Comparison of ENCODE assay signal across 8 cellular contexts in the genomic region with DNA sequence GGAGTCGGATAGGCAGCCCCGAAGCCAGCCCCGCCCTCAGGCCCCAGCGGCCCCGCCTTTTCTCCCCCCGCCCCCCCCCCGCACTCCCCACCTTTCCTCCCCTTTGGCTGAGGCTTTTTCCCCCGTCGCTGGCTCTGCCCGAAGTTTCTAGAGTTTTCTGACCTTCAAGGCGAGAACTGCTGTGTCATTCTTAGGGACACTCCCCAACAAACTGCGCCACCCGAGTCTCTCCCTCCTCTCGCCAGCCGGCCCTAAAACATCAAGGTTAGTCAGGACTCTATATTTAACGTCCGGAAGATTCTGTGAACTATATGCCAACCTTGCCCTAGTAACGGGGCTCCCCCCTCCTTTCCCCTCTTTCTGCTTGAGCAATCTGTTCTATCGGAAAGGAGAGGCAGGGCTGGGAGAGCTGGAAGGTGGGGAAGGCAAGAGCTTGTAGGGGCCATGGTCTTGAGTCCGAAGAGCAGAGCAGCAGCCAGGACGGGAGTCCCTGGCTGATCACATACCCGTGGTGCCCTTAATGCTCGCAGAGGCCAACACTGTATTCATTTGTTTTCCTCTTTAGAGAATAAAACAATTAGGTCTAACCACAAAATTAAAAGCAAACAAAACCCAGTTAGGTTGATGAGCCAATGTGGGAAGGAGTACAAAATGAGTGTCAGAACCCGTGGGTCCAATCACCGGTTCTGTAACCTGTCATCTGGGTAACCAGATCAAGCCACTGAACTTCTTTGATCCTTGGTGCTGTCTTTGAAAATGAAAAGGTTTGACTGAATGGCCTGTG. TPM values are rescaled to one million over a fixed set of nuclear protein-coding genes. Genes with fewer than 3 reads are reported as not detected.
A peak's percentile ranks its signal among the peaks of the same experiment; 100 is the strongest.
DNase-seq lines count a peak whose midpoint lies in the region; ATAC-seq and TF ChIP-seq lines count a peak whose summit lies in the region.

No MANE protein-coding gene starts in this region.

- peak overlapping the region; percentile 42 for H3K4me3 ChIP-seq in SJSA1
- peak overlapping the region; percentile 80 to 96 for H3K4me3 ChIP-seq in neutrophil (ENCODE audit: low read depth in 1 of 2, low read length in 1 of 2)
- peak overlapping the region; percentile 59 for H3K4me3 ChIP-seq in upper lobe of right lung

- TF ChIP-seq CTCF in GM10266 (IDR thresholded peaks at IDR 0.05; ENCODE audit: control insufficient read depth, insufficient read depth, low read depth, missing control alignments): no peak
- TF ChIP-seq CTCF in neutrophil (IDR thresholded peaks at IDR 0.05): no peak
- TF ChIP-seq CTCF in upper lobe of right lung (IDR thresholded peaks at IDR 0.05): no peak

- intact Hi-C loops in head of caudate nucleus (cut with DNase I): no loop called here
- intact Hi-C loops in upper lobe of right lung (cut with DNase I): no loop called here

- DNase-seq in GM10266 (ENCODE audit: extremely low spot score) (peak; percentile 57), SJSA1 (ENCODE audit: low read depth in 1 of 2, low spot score in 2 of 2) (peak; percentile 80 to 87), head of caudate nucleus (peak; percentile 33 to 91 (median 76)), upper lobe of right lung (peak; percentile 85), NCI-H2171 (lab: John Stamatoyannopoulos, UW) (no peak)

- H3K4me3 Mint-ChIP-seq in activated naive CD8-positive, alpha-beta T cell: peak overlapping the region; percentile 95

- H3K27me3 Mint-ChIP-seq in activated naive CD8-positive, alpha-beta T cell: no peaks in the 10 kb centered on the region

- peaks cover 13% of the 10 kb centered on the region for H3K36me3 ChIP-seq in SJSA1
- H3K36me3 ChIP-seq in neutrophil: no peaks in the 10 kb centered on the region
- no peaks in the 10 kb centered on the region for H3K36me3 ChIP-seq in upper lobe of right lung

- H3K4me1 ChIP-seq in SJSA1 (replicated peaks): peaks cover 49% of the 10 kb centered on the region
- peaks cover 81 to 91% of the 10 kb centered on the region in 2 experiments for H3K4me1 ChIP-seq in neutrophil (ENCODE audit: control insufficient read depth in 1 of 2, insufficient read depth in 1 of 2, low read depth in 1 of 2, low read length in 1 of 2)
- H3K4me1 ChIP-seq in upper lobe of right lung: peaks cover 73% of the 10 kb centered on the region

- H3K36me3 Mint-ChIP-seq in activated naive CD8-positive, alpha-beta T cell: no peaks in the 10 kb centered on the region

- peak overlapping the region; percentile 85 for H3K27ac ChIP-seq in SJSA1
- H3K27ac ChIP-seq in neutrophil: peak overlapping the region; percentile 90
- peak overlapping the region; percentile 99 for H3K27ac ChIP-seq in upper lobe of right lung

- H3K27ac Mint-ChIP-seq in activated naive CD8-positive, alpha-beta T cell: peak overlapping the region; percentile 97

- H3K9me3 Mint-ChIP-seq in activated naive CD8-positive, alpha-beta T cell (ENCODE audit: low read depth): no peaks in the 10 kb centered on the region

- H3K27me3 ChIP-seq in SJSA1 (replicated peaks) (no peaks in the 10 kb centered on the region), neutrophil (no peaks in the 10 kb centered on the region), upper lobe of right lung (no peaks in the 10 kb centered on the region)

- peak; percentile 39 for ATAC-seq in HG03103 (IDR thresholded peaks at IDR 0.05; ENCODE audit: low read depth, unreplicated experiment)
- peak; percentile 80 for ATAC-seq in upper lobe of right lung

- no peaks in the 10 kb centered on the region for H3K9me3 ChIP-seq in SJSA1 (replicated peaks)
- H3K9me3 ChIP-seq in neutrophil: no peaks in the 10 kb centered on the region
- no peaks in the 10 kb centered on the region for H3K9me3 ChIP-seq in upper lobe of right lung

- H3K4me1 Mint-ChIP-seq in activated naive CD8-positive, alpha-beta T cell (ENCODE audit: low read depth): peaks cover 57% of the 10 kb centered on the region

RNA-seq across cellular contexts. Expression of a gene that starts 5.3 kb away (rescaled TPM):
- 218 and 257 TPM in 2 replicates for total RNA-seq in SJSA1 (2014; rRNA removed; shearing (Covaris generic))
- total RNA-seq in upper lobe of right lung: 112 TPM

RNA-seq across cellular contexts. Expression of a gene that starts 6.9 kb away (rescaled TPM):
- total RNA-seq in SJSA1 (2014; rRNA removed; shearing (Covaris generic)): 211 and 214 TPM in 2 replicates
- 150 TPM for total RNA-seq in upper lobe of right lung

RNA-seq across cellular contexts. Expression of a gene that starts 7.1 kb away (rescaled TPM):
- total RNA-seq in SJSA1 (2014; rRNA removed; shearing (Covaris generic)): 0.78 and 0.87 TPM in 2 replicates
- total RNA-seq in upper lobe of right lung: 2.0 TPM

RNA-seq across cellular contexts. Expression of a gene that starts 15.5 kb away (rescaled TPM):
- 72.6 and 89.4 TPM in 2 replicates for total RNA-seq in SJSA1 (2014; rRNA removed; shearing (Covaris generic))
- total RNA-seq in upper lobe of right lung: 30.8 TPM

RNA-seq across cellular contexts. Expression of a gene that starts 26.7 kb away (rescaled TPM):
- total RNA-seq in SJSA1 (2014; rRNA removed; shearing (Covaris generic)): 23.1 and 39.5 TPM in 2 replicates
- total RNA-seq in upper lobe of right lung: 53.0 TPM
